In genomic region chr19:589693-590395, GRCh38 we compare ENCODE assay signal across 9 cellular contexts. TPM values are rescaled to one million over a fixed set of nuclear protein-coding genes. Genes with fewer than 3 reads are reported as not detected.
A peak's percentile ranks its signal among the peaks of the same experiment; 100 is the strongest.
DNase-seq lines count a peak whose midpoint lies in the region; ATAC-seq and TF ChIP-seq lines count a peak whose summit lies in the region.
"Had no signal": no experiment of that assay in that cellular context is flagged by ENCODE, and none has a peak within 500 bp of the region (broad histone marks: within the 10 kb centered on the region; RNA-seq: fewer than 3 reads in every experiment).

Gene HCN2 (plus strand): TSS chr19:589881. CDS start chr19:589946, 65 bp downstream.

- no peak within 1 kb of the TSS for H4K5ac ChIP-seq in IMR-90 (ENCODE audit: low read depth, low read length)

- H3K9ac ChIP-seq in BLaER1 (no peak within 1 kb of the TSS), IMR-90 (ENCODE audit: low read depth, low read length) (no peak within 1 kb of the TSS)

- H2BK20ac ChIP-seq in IMR-90 (ENCODE audit: low read depth, low read length) = no peak within 1 kb of the TSS

- H3K36me3 Mint-ChIP-seq in chondrocyte (ENCODE audit: low read depth) = no peaks in the 10 kb centered on the region
- H3K36me3 Mint-ChIP-seq in nephron (ENCODE audit: low read depth) = no peaks in the 10 kb centered on the region
- H3K36me3 Mint-ChIP-seq: activated CD8-positive, alpha-beta memory T cell treated with anti-CD3 and anti-CD28 coated beads, Interleukin-2, amount 10 ng/mL, durations not matched to agents 7 days and 5 days had no signal

- TF ChIP-seq POLR2A in IMR-90 (IDR thresholded peaks at IDR 0.05; ENCODE audit: low read depth, low read length) = no peak

- H2AFZ ChIP-seq in IMR-90 (replicated peaks; ENCODE audit: low read length, poor library complexity) = peak within 1 kb of the TSS; percentile 61

- CTCF ChIA-PET in IMR-90 (lab: Yijun Ruan, JAX) = no interaction called here

- H3K27me3 Mint-ChIP-seq in chondrocyte (ENCODE audit: low read depth) (peaks cover 16% of the 10 kb centered on the region), nephron (ENCODE audit: low read depth) (peaks cover 58% of the 10 kb centered on the region)

- H3K4me2 ChIP-seq in BLaER1 = peak within 1 kb of the TSS; percentile 70
- H3K4me2 ChIP-seq in IMR-90 (ENCODE audit: low read depth, low read length) = peak within 1 kb of the TSS; percentile 64

- no peak within 1 kb of the TSS for H2AK5ac ChIP-seq in IMR-90 (ENCODE audit: low read depth, low read length)

- TF ChIP-seq CTCF in IMR-90 (conservative IDR thresholded peaks at IDR 0.05; ENCODE audit: low read depth, low read length) = no peak
- no peak for TF ChIP-seq CTCF in chondrocyte (IDR thresholded peaks at IDR 0.05)
- no peak for TF ChIP-seq CTCF in nephron (IDR thresholded peaks at IDR 0.05; ENCODE audit: unreplicated experiment in 3 of 3)

- no peak within 1 kb of the TSS for H3K27ac Mint-ChIP-seq in chondrocyte (ENCODE audit: unreplicated experiment)
- no peak within 1 kb of the TSS for H3K27ac Mint-ChIP-seq in nephron
- H3K27ac Mint-ChIP-seq: activated CD8-positive, alpha-beta memory T cell treated with anti-CD3 and anti-CD28 coated beads, Interleukin-2, amount 10 ng/mL, durations not matched to agents 7 days and 5 days had no signal

- H3K4me3 Mint-ChIP-seq in chondrocyte (ENCODE audit: unreplicated experiment) (peak within 1 kb of the TSS; percentile 56), nephron (peak within 1 kb of the TSS; percentile 26 to 53 (median 42))
- H3K4me3 Mint-ChIP-seq: activated CD8-positive, alpha-beta memory T cell treated with anti-CD3 and anti-CD28 coated beads, Interleukin-2, amount 10 ng/mL, durations not matched to agents 7 days and 5 days had no signal

- BruUV-seq in IMR-90 (replicated peaks; lab: Mats Ljungman, UMichigan) = no TSS peak

- intact Hi-C loops in IMR-90 (cut with micrococcal nuclease) = loop anchor here (2.0 kb wide), 1 partner anchor 43 kb away; the partner anchor contains the start of gene POLRMT

- H3K4ac ChIP-seq in IMR-90 (ENCODE audit: low read depth, low read length) = no peak within 1 kb of the TSS

- H3K36me3 ChIP-seq in BLaER1 (no peaks in the 10 kb centered on the region), IMR-90 (ENCODE audit: control insufficient read depth, insufficient read depth, low read length) (no peaks in the 10 kb centered on the region)

- no peak within 1 kb of the TSS for H3K23ac ChIP-seq in IMR-90 (ENCODE audit: low read depth, low read length)

- dilution Hi-C loops in IMR-90 (cut with HindIII; ENCODE audit: low sequenced_read_pairs, unreplicated experiment) = no loop called here

- H3K18ac ChIP-seq in IMR-90 (ENCODE audit: low read depth, low read length) = no peak within 1 kb of the TSS

- H3K4me3 ChIP-seq in BLaER1 (no peak within 1 kb of the TSS), IMR-90 (ENCODE audit: insufficient read depth, low read depth, low read length) (peak within 1 kb of the TSS; percentile 36)

- no peak within 1 kb of the TSS for H3K14ac ChIP-seq in IMR-90 (replicated peaks; ENCODE audit: low read depth, low read length)

- no peak for DNase-seq in IMR-90
- DNase-seq in chondrocyte (ENCODE audit: low spot score) = no peak
- DNase-seq in mesenteric fat pad (ENCODE audit: low spot score) = no peak
- no peak for DNase-seq in stimulated activated CD4-positive, alpha-beta T cell treated with anti-CD3 and anti-CD28 coated beads, Interleukin-4, amount 100 ng/mL, for 1 hour
- no peak for DNase-seq in HT-29 (ENCODE audit: low spot score)
- DNase-seq: activated CD8-positive, alpha-beta memory T cell treated with anti-CD3 and anti-CD28 coated beads, Interleukin-2, amount 10 ng/mL, durations not matched to agents 7 days and 5 days had no signal

- ATAC-seq in IMR-90 (ENCODE audit: low read depth) = peak; percentile 38
- ATAC-seq in GM18867 (IDR thresholded peaks at IDR 0.05; ENCODE audit: unreplicated experiment) = no peak

- H2BK120ac ChIP-seq in IMR-90 (ENCODE audit: low read depth, low read length) = no peak within 1 kb of the TSS

- H4K20me1 ChIP-seq in BLaER1 (peaks cover 85% of the 10 kb centered on the region), IMR-90 (ENCODE audit: insufficient read depth, low read length) (peaks cover 33% of the 10 kb centered on the region)

- no peak within 1 kb of the TSS for H4K8ac ChIP-seq in IMR-90 (ENCODE audit: low read depth in 2 of 2, low read length in 2 of 2)

- no peak for TF ChIP-seq RAD21 in IMR-90 (IDR thresholded peaks at IDR 0.05; ENCODE audit: low read length)

- WGBS in IMR-90 (ENCODE audit: extremely low coverage in 2 of 2, insufficient read length in 1 of 2), 2 experiments = 0% methylated on average over 7 of the region's 132 CpGs; no CpG with 5 or more reads in 1 of the 2 experiments

- H3K79me1 ChIP-seq in IMR-90 (ENCODE audit: low read depth in 1 of 2, low read length in 2 of 2) = no peaks in the 10 kb centered on the region

- H3K27ac ChIP-seq in BLaER1 (no peak within 1 kb of the TSS), IMR-90 (ENCODE audit: insufficient read depth, low read length) (no peak within 1 kb of the TSS)

- no peaks in the 10 kb centered on the region for H3K9me1 ChIP-seq in IMR-90 (ENCODE audit: insufficient read depth, low read length)

- no peak within 1 kb of the TSS for H2AK9ac ChIP-seq in IMR-90 (replicated peaks; ENCODE audit: low read depth, low read length, poor library complexity)

- H2BK15ac ChIP-seq in IMR-90 (ENCODE audit: low read depth, low read length) = no peak within 1 kb of the TSS

- H3K9me3 Mint-ChIP-seq in chondrocyte (ENCODE audit: low read depth) (no peaks in the 10 kb centered on the region), nephron (no peaks in the 10 kb centered on the region)

- no peak within 1 kb of the TSS for H3K56ac ChIP-seq in IMR-90 (ENCODE audit: extremely low read depth, insufficient read depth, low read length)

- no peak within 1 kb of the TSS for H2BK5ac ChIP-seq in IMR-90 (ENCODE audit: low read depth, low read length, poor library complexity, severe bottlenecking)

- H3K4me1 Mint-ChIP-seq in chondrocyte (ENCODE audit: low read depth) = peaks cover 14% of the 10 kb centered on the region
- H3K4me1 Mint-ChIP-seq in nephron = no peaks in the 10 kb centered on the region

- H3K9me3 ChIP-seq in BLaER1 = no peaks in the 10 kb centered on the region
- no peaks in the 10 kb centered on the region for H3K9me3 ChIP-seq in IMR-90 (ENCODE audit: control insufficient read depth, insufficient read depth, low read length)

- POLR2A ChIA-PET in IMR-90 (lab: Charles Lee; ENCODE audit: unreplicated experiment) = no interaction called here

- no peak within 1 kb of the TSS for H4K91ac ChIP-seq in IMR-90 (ENCODE audit: insufficient read depth, low read depth, low read length)

- H3K27me3 ChIP-seq in BLaER1 (peaks cover 70% of the 10 kb centered on the region), IMR-90 (ENCODE audit: control insufficient read depth, insufficient read depth, low read length) (peaks cover 24% of the 10 kb centered on the region)

- in situ Hi-C loops in IMR-90 (cut with MboI; ENCODE audit: low sequenced_read_pairs) = loop anchor here (5.0 kb wide), 1 partner anchor 142 kb away; no protein-coding TSS in a partner anchor

- H3K4me1 ChIP-seq in BLaER1 = peaks cover 42% of the 10 kb centered on the region
- peaks cover 5% of the 10 kb centered on the region for H3K4me1 ChIP-seq in IMR-90 (ENCODE audit: control insufficient read depth, insufficient read depth, low read length)

TF ChIP-seq in IMR-90, 13 proteins besides CTCF, POLR2A, EP300 and RAD21:
- TF ChIP-seq RFX5 (IDR thresholded peaks at IDR 0.05; ENCODE audit: low read depth, low read length) (no peak), MAFK (IDR thresholded peaks at IDR 0.05; ENCODE audit: low read depth, low read length) (no peak), BHLHE40 (IDR thresholded peaks at IDR 0.05; ENCODE audit: low read depth, low read length) (no peak), CHD1 (IDR thresholded peaks at IDR 0.05; ENCODE audit: low read depth, low read length) (no peak), MXI1 (IDR thresholded peaks at IDR 0.05; ENCODE audit: borderline replicate concordance, low read depth, low read length) (no peak), CEBPB (IDR thresholded peaks at IDR 0.05; ENCODE audit: low read depth, low read length) (no peak), USF2 (IDR thresholded peaks at IDR 0.05; ENCODE audit: low read depth, low read length) (no peak), FOS (IDR thresholded peaks at IDR 0.05; ENCODE audit: low read depth, low read length) (no peak), MAZ (IDR thresholded peaks at IDR 0.05; ENCODE audit: borderline replicate concordance, low read depth, low read length) (no peak), RCOR1 (IDR thresholded peaks at IDR 0.05; ENCODE audit: insufficient replicate concordance, low read length) (no peak), ELK1 (IDR thresholded peaks at IDR 0.05; ENCODE audit: borderline replicate concordance, low read depth, low read length) (no peak), NFE2L2 (IDR thresholded peaks at IDR 0.05; ENCODE audit: low read depth, low read length) (no peak), SMC3 (IDR thresholded peaks at IDR 0.05; ENCODE audit: low read depth, low read length) (no peak)

RNA-seq across cellular contexts. Expression of gene HCN2, which starts in this region (rescaled TPM):
- 0.56 and 0.72 TPM in 2 replicates for total RNA-seq in IMR-90 (2012; rRNA removed)
- polyA plus RNA-seq in IMR-90 (2012; rRNA removed) = 2.0 and 2.6 TPM in 2 replicates
- polyA plus RNA-seq in IMR-90 (2012; cell fraction: cytosol; rRNA removed) = 1.5 and 5.2 TPM in 2 replicates
- 1.3 and 4.0 TPM in 2 replicates for polyA plus RNA-seq in IMR-90 (2012; cell fraction: nucleus; rRNA removed; ENCODE audit: low replicate concordance)
- 6.2 to 6.8 TPM (median 6.7 TPM) in 3 replicates for total RNA-seq in chondrocyte
- total RNA-seq in mesenteric fat pad = 0.16 TPM
- 0.10 TPM in 1 of 2 replicates, not detected in the other for total RNA-seq in HT-29 (2014; rRNA removed; shearing (Covaris generic))
